ENCODE assay signal across 22 cellular contexts in the genomic region with DNA sequence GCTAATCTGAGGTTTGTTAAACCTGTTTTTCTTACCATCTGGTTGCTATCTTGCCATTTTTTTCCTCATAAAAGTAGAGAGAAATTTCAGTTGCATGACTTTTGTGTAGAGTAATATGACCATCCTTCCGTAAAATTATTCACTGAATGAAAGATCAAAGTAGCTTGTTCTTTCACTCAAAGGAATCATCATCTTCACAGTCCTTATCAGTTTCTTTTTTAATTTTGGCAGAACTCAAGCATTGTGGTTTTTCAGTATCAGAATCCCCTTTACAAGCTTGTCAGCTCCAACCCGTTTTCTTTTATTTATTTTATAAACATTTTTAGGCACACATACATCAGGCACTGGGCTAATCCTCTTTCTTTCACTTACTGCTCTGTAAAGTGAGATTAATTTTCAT.
DNase-seq lines count a peak whose midpoint lies in the region; ATAC-seq and TF ChIP-seq lines count a peak whose summit lies in the region.
"Had no signal": no experiment of that assay in that cellular context is flagged by ENCODE, and none has a peak within 500 bp of the region (broad histone marks: within the 10 kb centered on the region; RNA-seq: fewer than 3 reads in every experiment).

No MANE protein-coding gene starts in this region.

- peaks cover 39 to 66% (median 50%) of the 10 kb centered on the region in 11 experiments for H3K9me3 ChIP-seq in BLaER1 treated with 17β-estradiol and CSF1 and Interleukin-3, amounts not matched to agents 10 nM and 100 nM (replicated peaks in 1 of 11)
- H3K9me3 ChIP-seq in MM.1S (replicated peaks; ENCODE audit: insufficient read depth, low read length) (no peaks in the 10 kb centered on the region), PC-3 (ENCODE audit: low read length) (no peaks in the 10 kb centered on the region)
- H3K9me3 ChIP-seq: BE2C, Caco-2 had no signal

- H3F3A ChIP-seq in MM.1S (ENCODE audit: insufficient read depth, low read length) (no peaks in the 10 kb centered on the region), PC-3 (ENCODE audit: low read length, unreplicated experiment) (no peaks in the 10 kb centered on the region)

- H4K20me1 ChIP-seq in BLaER1 treated with 17β-estradiol and CSF1 and Interleukin-3, amounts not matched to agents 10 nM and 100 nM: no peaks in the 10 kb centered on the region
- H4K20me1 ChIP-seq in MM.1S (ENCODE audit: insufficient read depth, low read length) (no peaks in the 10 kb centered on the region), PC-3 (ENCODE audit: low read length) (no peaks in the 10 kb centered on the region)

- H3K9me2 ChIP-seq in MM.1S (replicated peaks; ENCODE audit: insufficient read depth, low read length) (no peaks in the 10 kb centered on the region), PC-3 (replicated peaks; ENCODE audit: low read length) (no peaks in the 10 kb centered on the region)

- no peak for TF ChIP-seq CTCF in MM.1S (IDR thresholded peaks at IDR 0.05; ENCODE audit: low read length)
- no peak for TF ChIP-seq CTCF in PC-3 (conservative IDR thresholded peaks at IDR 0.05; ENCODE audit: low read depth, low read length)

- H3K4me2 ChIP-seq in BLaER1 treated with 17β-estradiol and CSF1 and Interleukin-3, amounts not matched to agents 10 nM and 100 nM: peak overlapping the region in 10 of 11 experiments; percentile 10 to 85 (median 66); a peak in 17 of 22 replicates
- H3K4me2 ChIP-seq in MM.1S (ENCODE audit: low read depth, low read length): no peak overlapping the region
- H3K4me2 ChIP-seq in PC-3 (ENCODE audit: low read length): peak overlapping the region; percentile 6; the same call in 1 of the 2 replicates
- H3K4me2 ChIP-seq: A549, GM23338 had no signal

- DNase-seq in MM.1S (peak; percentile 7), PC-3 (peak; percentile 37), NOMO-1 treated with dmso at 0.1 percent for 144 hours (lab: John Stamatoyannopoulos, UW; ENCODE audit: unreplicated experiment) (no peak), NCI-H1436 treated with DMSO at 0.1 percent for 48 hours (lab: John Stamatoyannopoulos, UW) (no peak)
- no peak for DNase-seq in activated effector memory CD4-positive, alpha-beta T cell treated with anti-CD3 and anti-CD28 coated beads, Interleukin-2, amount 50 U/mL, for 16 hours
- DNase-seq: 8988T; ACHN; AML-193; BE2C; Caco-2; CD4-positive, CD25-positive, alpha-beta regulatory T cell; CD8-positive, alpha-beta T cell; DMS153; DND-41; H9; HFFc6 had no signal

- POLR2A ChIA-PET in PC-3 (lab: Charles Lee; ENCODE audit: unreplicated experiment): no interaction called here

- H3K9ac ChIP-seq in BLaER1 treated with 17β-estradiol and CSF1 and Interleukin-3, amounts not matched to agents 10 nM and 100 nM: no peak overlapping the region
- H3K9ac ChIP-seq in MM.1S (ENCODE audit: low read length) (no peak overlapping the region), PC-3 (ENCODE audit: low read length) (no peak overlapping the region)

- intact Hi-C loops in PC-3 (cut with micrococcal nuclease): no loop called here

- CTCF ChIA-PET in PC-3 (lab: Charles Lee): no interaction called here

- H2AFZ ChIP-seq in MM.1S (ENCODE audit: low read length): no peak overlapping the region
- no peak overlapping the region; the same call in 1 of the 2 replicates for H2AFZ ChIP-seq in PC-3 (ENCODE audit: low read length)
- H2AFZ ChIP-seq: GM23338 had no signal

- peaks cover 0 to 40% (median 32%) of the 10 kb centered on the region in 10 experiments; a peak in 17 of 20 replicates for H3K4me1 ChIP-seq in BLaER1 treated with 17β-estradiol and CSF1 and Interleukin-3, amounts not matched to agents 10 nM and 100 nM
- no peaks in the 10 kb centered on the region for H3K4me1 ChIP-seq in MM.1S (ENCODE audit: low read length)
- H3K4me1 ChIP-seq in PC-3 (ENCODE audit: insufficient read depth, low read length): peaks cover 32% of the 10 kb centered on the region
- H3K4me1 ChIP-seq: A549, BE2C, Caco-2 had no signal

- H3K79me2 ChIP-seq in MM.1S (ENCODE audit: low read length) (no peaks in the 10 kb centered on the region), PC-3 (ENCODE audit: low read length) (no peaks in the 10 kb centered on the region)

- BruUV-seq in PC-3 (replicated peaks; lab: Mats Ljungman, UMichigan): no TSS peak

- 0 out of 22 replicates have a peak, but pooled peaks cover 0 to 6% (median 0%) of the 10 kb centered on the region in 11 experiments for H3K36me3 ChIP-seq in BLaER1 treated with 17β-estradiol and CSF1 and Interleukin-3, amounts not matched to agents 10 nM and 100 nM
- H3K36me3 ChIP-seq in MM.1S (replicated peaks; ENCODE audit: insufficient read depth, low read length): no peaks in the 10 kb centered on the region
- no peaks in the 10 kb centered on the region for H3K36me3 ChIP-seq in PC-3 (ENCODE audit: low read depth, low read length)
- H3K36me3 ChIP-seq: BE2C had no signal

- peak overlapping the region in 1 of 11 experiments; percentile 5; a peak in 1 of 22 replicates for H3K27ac ChIP-seq in BLaER1 treated with 17β-estradiol and CSF1 and Interleukin-3, amounts not matched to agents 10 nM and 100 nM
- H3K27ac ChIP-seq in MM.1S (ENCODE audit: low read length) (no peak overlapping the region), PC-3 (ENCODE audit: low read length) (no peak overlapping the region)
- H3K27ac ChIP-seq: A549, C4-2B had no signal

- no peaks in the 10 kb centered on the region for H3K27me3 ChIP-seq in BLaER1 treated with 17β-estradiol and CSF1 and Interleukin-3, amounts not matched to agents 10 nM and 100 nM
- H3K27me3 ChIP-seq in MM.1S (replicated peaks; ENCODE audit: insufficient read depth, low read length): no peaks in the 10 kb centered on the region
- no peaks in the 10 kb centered on the region for H3K27me3 ChIP-seq in PC-3 (ENCODE audit: low read length)
- H3K27me3 ChIP-seq: BE2C had no signal

- H3K4me3 ChIP-seq in BLaER1 treated with 17β-estradiol and CSF1 and Interleukin-3, amounts not matched to agents 10 nM and 100 nM: no peak overlapping the region
- H3K4me3 ChIP-seq in MM.1S (ENCODE audit: low read length) (no peak overlapping the region), PC-3 (ENCODE audit: low read length) (no peak overlapping the region)
- H3K4me3 ChIP-seq: A549, GM23338 had no signal

- ATAC-seq in PC-3 (no peak), GM19328 (IDR thresholded peaks at IDR 0.05; ENCODE audit: unreplicated experiment) (no peak)
- ATAC-seq: A549; CD8-positive, alpha-beta T cell; GM23338; HCT116 had no signal

Comparison
In these comparisons a context has a peak if more than half of its experiments do, and no peak if none do; other contexts are left out.
1. DNase-seq: peak in MM.1S (single experiment) and PC-3 (single experiment); none in NOMO-1 treated with dmso at 0.1 percent for 144 hours (single experiment), NCI-H1436 treated with DMSO at 0.1 percent for 48 hours (single experiment) and activated effector memory CD4-positive, alpha-beta T cell treated with anti-CD3 and anti-CD28 coated beads, Interleukin-2, amount 50 U/mL, for 16 hours (single experiment).